20 cellular contexts compared by ENCODE assay signal in the genomic region with DNA sequence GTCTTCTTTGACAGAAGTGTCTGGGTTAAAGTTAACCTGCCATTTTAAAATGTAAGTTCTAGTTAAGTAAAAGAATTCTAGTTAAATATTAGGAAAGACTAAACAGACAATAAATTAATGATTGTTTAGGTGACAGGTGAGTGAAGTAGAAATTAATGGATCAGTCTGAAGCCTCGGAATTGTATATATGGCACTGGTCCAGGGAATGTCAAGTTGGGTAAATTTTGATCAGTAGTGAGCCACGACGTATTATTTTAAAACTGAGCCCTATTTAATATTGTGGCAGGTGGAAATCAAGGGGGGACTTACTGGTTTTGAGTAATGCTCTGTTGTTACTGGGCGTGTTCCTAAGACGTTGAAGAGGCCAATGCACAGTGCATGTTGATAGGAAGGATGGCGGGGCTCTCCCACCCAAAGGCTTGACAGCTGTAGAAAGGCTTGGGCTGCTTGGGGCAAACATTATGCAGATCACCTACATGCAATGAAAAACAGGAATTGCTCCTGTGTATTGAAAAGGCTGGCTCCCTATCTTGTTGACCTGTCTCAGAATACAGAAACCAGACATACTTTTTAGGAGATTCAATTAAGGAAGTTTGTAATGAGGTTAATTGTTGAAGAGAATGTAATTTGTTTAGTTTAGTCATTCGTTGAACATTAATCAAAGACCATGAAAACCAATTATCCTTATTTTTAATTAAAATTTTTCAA.
"Had no signal": no experiment of that assay in that cellular context is flagged by ENCODE, and none has a peak within 500 bp of the region (broad histone marks: within the 10 kb centered on the region; RNA-seq: fewer than 3 reads in every experiment).

No MANE protein-coding gene starts in this region.

- H3K4me3 ChIP-seq: left ventricle myocardium inferior, right lobe of liver, skin epidermis, tibial artery had no signal

- H3K4me1 ChIP-seq: parathyroid adenoma had no signal

- DNase-seq: activated CD4-positive, alpha-beta T cell treated with anti-CD3 and anti-CD28 coated beads for 36 hours; activated CD4-positive, alpha-beta T cell treated with anti-CD3 and anti-CD28 coated beads, Interleukin-2, amount 50 U/mL, for 4 hours; activated naive CD4-positive, alpha-beta T cell treated with Interleukin-2 at 50 U/mL for 16 hours; activated naive CD8-positive, alpha-beta T cell treated with anti-CD3 and anti-CD28 coated beads for 36 hours; activated T-cell treated with anti-CD3 and anti-CD28 coated beads, Interleukin-2, amount 50 U/mL, for 48 hours; effector memory CD4-positive, alpha-beta T cell; foreskin keratinocyte; left ventricle myocardium inferior; mammary epithelial cell; nephron progenitor cell; nucleus accumbens; right lobe of liver; stimulated activated CD4-positive, alpha-beta T cell treated with anti-CD3 and anti-CD28 coated beads, Interleukin-2, amount 100 ng/mL, for 24 hours; stimulated activated naive CD8-positive, alpha-beta T cell treated with anti-CD3 and anti-CD28 coated beads, Interleukin-15, amount 100 ng/mL, for 72 hours; tibial artery had no signal

- H3K27ac Mint-ChIP-seq: activated CD4-positive, alpha-beta T cell treated with anti-CD3 and anti-CD28 coated beads for 36 hours; activated naive CD8-positive, alpha-beta T cell treated with anti-CD3 and anti-CD28 coated beads for 36 hours; nephron progenitor cell; stimulated activated effector memory CD8-positive, alpha-beta T cell treated with anti-CD3 and anti-CD28 coated beads, Interleukin-12 subunit alpha, Interleukin-12 subunit beta, amount 100 ng/mL, for 72 hours; stimulated activated naive CD8-positive, alpha-beta T cell treated with anti-CD3 and anti-CD28 coated beads, Interleukin-15, amount 100 ng/mL, for 72 hours; WTC11 had no signal

- H3K9me3 ChIP-seq: left ventricle myocardium inferior, right lobe of liver, tibial artery had no signal

- H3K4me3 Mint-ChIP-seq: activated CD4-positive, alpha-beta T cell treated with anti-CD3 and anti-CD28 coated beads for 36 hours; activated naive CD8-positive, alpha-beta T cell treated with anti-CD3 and anti-CD28 coated beads for 36 hours; central memory CD8-positive, alpha-beta T cell; nephron progenitor cell; stimulated activated effector memory CD8-positive, alpha-beta T cell treated with anti-CD3 and anti-CD28 coated beads, Interleukin-12 subunit alpha, Interleukin-12 subunit beta, amount 100 ng/mL, for 72 hours; stimulated activated naive CD8-positive, alpha-beta T cell treated with anti-CD3 and anti-CD28 coated beads, Interleukin-15, amount 100 ng/mL, for 72 hours; WTC11 had no signal

- H3K9me3 Mint-ChIP-seq: activated naive CD8-positive, alpha-beta T cell treated with anti-CD3 and anti-CD28 coated beads for 36 hours; central memory CD8-positive, alpha-beta T cell; nephron progenitor cell; stimulated activated effector memory CD8-positive, alpha-beta T cell treated with anti-CD3 and anti-CD28 coated beads, Interleukin-12 subunit alpha, Interleukin-12 subunit beta, amount 100 ng/mL, for 72 hours; stimulated activated naive CD8-positive, alpha-beta T cell treated with anti-CD3 and anti-CD28 coated beads, Interleukin-15, amount 100 ng/mL, for 72 hours; WTC11 had no signal

- H2AFZ ChIP-seq: parathyroid adenoma had no signal

- H3K4me1 Mint-ChIP-seq: central memory CD8-positive, alpha-beta T cell; stimulated activated naive CD8-positive, alpha-beta T cell treated with anti-CD3 and anti-CD28 coated beads, Interleukin-15, amount 100 ng/mL, for 72 hours had no signal

- H3K27me3 ChIP-seq: foreskin keratinocyte, right lobe of liver, tibial artery had no signal

- H3K36me3 Mint-ChIP-seq: activated naive CD8-positive, alpha-beta T cell treated with anti-CD3 and anti-CD28 coated beads for 36 hours; stimulated activated effector memory CD8-positive, alpha-beta T cell treated with anti-CD3 and anti-CD28 coated beads, Interleukin-12 subunit alpha, Interleukin-12 subunit beta, amount 100 ng/mL, for 72 hours; WTC11 had no signal

- H3K36me3 ChIP-seq: left ventricle myocardium inferior, right lobe of liver, tibial artery had no signal

- ATAC-seq: activated CD4-positive, alpha-beta T cell treated with anti-CD3 and anti-CD28 coated beads for 36 hours; foreskin keratinocyte; right lobe of liver; stimulated activated effector memory CD8-positive, alpha-beta T cell treated with anti-CD3 and anti-CD28 coated beads, Interleukin-12 subunit alpha, Interleukin-12 subunit beta, amount 100 ng/mL, for 72 hours; stimulated activated naive CD8-positive, alpha-beta T cell treated with anti-CD3 and anti-CD28 coated beads, Interleukin-15, amount 100 ng/mL, for 72 hours; WTC11 had no signal

- H3K9ac ChIP-seq: parathyroid adenoma had no signal

- H3K79me2 ChIP-seq: parathyroid adenoma had no signal

- H3K27ac ChIP-seq: foreskin keratinocyte, left ventricle myocardium inferior, parathyroid adenoma, right lobe of liver, skin epidermis, tibial artery had no signal
